8 cellular contexts compared by ENCODE assay signal in genomic region chr2:152036611-152037469, GRCh38.
DNase-seq lines count a peak whose midpoint lies in the region; ATAC-seq, FAIRE-seq and TF ChIP-seq lines count a peak whose summit lies in the region.

No MANE protein-coding gene starts in this region.

- no peaks in the 10 kb centered on the region for H3K9me3 Mint-ChIP-seq in MCF 10A (ENCODE audit: unreplicated experiment)

- POLR2A ChIA-PET in MCF 10A (lab: Yijun Ruan, JAX): interaction anchor here (1.0 to 1.2 kb wide), 2 partner anchors 8 to 138 kb away, joined by 3 to 4 read pairs; partner anchors contain the start of gene STAM2

- H3K9me3 ChIP-seq in keratinocyte (ENCODE audit: control insufficient read depth, low read depth, low read length): no peaks in the 10 kb centered on the region

- no peaks in the 10 kb centered on the region for H3K36me3 ChIP-seq in keratinocyte (ENCODE audit: control insufficient read depth in 2 of 2, extremely low read depth in 1 of 2, insufficient read depth in 2 of 2, low read length in 2 of 2)

- no peak overlapping the region for H3K9ac ChIP-seq in keratinocyte (ENCODE audit: control insufficient read depth, extremely low read depth, insufficient read depth, low read length)

- intact Hi-C loops in MCF 10A (cut with micrococcal nuclease): loop anchor here (1.0 kb wide), 2 partner anchors 138 to 598 kb away; partner anchors contain the start of gene STAM2

- no peaks in the 10 kb centered on the region for H3K36me3 Mint-ChIP-seq in MCF 10A (ENCODE audit: insufficient read depth, unreplicated experiment)

- no peaks in the 10 kb centered on the region for H3K79me2 ChIP-seq in keratinocyte (ENCODE audit: control insufficient read depth, insufficient read depth, low read length)

- H2AFZ ChIP-seq in keratinocyte (ENCODE audit: control insufficient read depth, low read length): no peak overlapping the region

- peak; percentile 5 to 18 (median 6) for DNase-seq in activated CD4-positive, CD25-positive, alpha-beta regulatory T cell (lab: John Stamatoyannopoulos, UW)
- DNase-seq in activated CD4-positive, CD25-positive, alpha-beta regulatory T cell treated with anti-CD3 and anti-CD28 coated beads, Interleukin-2, amount 50 U/mL, for 72 hours: no peak
- DNase-seq in NCI-H1417 treated with DMSO at 0.1 percent for 48 hours (lab: John Stamatoyannopoulos, UW) (peak; percentile 45), T1000 (lab: John Stamatoyannopoulos, UW) (peak; percentile 30), MCF 10A (ENCODE audit: unreplicated experiment) (peak; percentile 76), keratinocyte (ENCODE audit: low read depth, low spot score) (peak; percentile 9)
- peak; percentile 50 for DNase-seq in stimulated activated CD4-positive, alpha-beta T cell treated with anti-CD3 and anti-CD28 coated beads, Interleukin-1b, Interleukin-23, amount 100 ng/mL, for 48 hours

- H3K27me3 ChIP-seq in keratinocyte (ENCODE audit: control insufficient read depth, extremely low read depth, insufficient read depth, low read length): peaks cover 5% of the 10 kb centered on the region

- CTCF ChIA-PET in MCF 10A (lab: Yijun Ruan, JAX): interaction anchor here (0.5 to 4.7 kb wide), 42 partner anchors 9 to 1087 kb away, joined by 3 to 47 read pairs (median 4); partner anchors contain the start of gene STAM2

- H3K27ac Mint-ChIP-seq in MCF 10A (ENCODE audit: low read depth, unreplicated experiment): no peak overlapping the region

- no peaks in the 10 kb centered on the region for H3K4me1 Mint-ChIP-seq in MCF 10A (ENCODE audit: insufficient read depth, unreplicated experiment)

- H3K27ac ChIP-seq in keratinocyte (ENCODE audit: control insufficient read depth, insufficient read depth, low read length): no peak overlapping the region

- TF ChIP-seq CTCF in MCF 10A (IDR thresholded peaks at IDR 0.05; ENCODE audit: unreplicated experiment) (peak; percentile 86), keratinocyte (optimal IDR thresholded peaks at IDR 0.05 in 1 of 3, IDR thresholded peaks at IDR 0.05 in 1 of 3, conservative IDR thresholded peaks at IDR 0.05 in 1 of 3; ENCODE audit: extremely low read depth in 1 of 3, insufficient read depth in 2 of 3, low read length in 3 of 3) (peak; percentile 79 to 86 (median 82))

- H3K4me2 ChIP-seq in keratinocyte (ENCODE audit: control insufficient read depth, extremely low read depth, insufficient read depth, low read depth, low read length): no peak overlapping the region

- peak; percentile 94 for ATAC-seq in HG02759 (IDR thresholded peaks at IDR 0.05; ENCODE audit: unreplicated experiment)

- H3K9me1 ChIP-seq in keratinocyte (ENCODE audit: control insufficient read depth, extremely low read depth, insufficient read depth, low read length): no peaks in the 10 kb centered on the region

- H3K4me1 ChIP-seq in keratinocyte (ENCODE audit: control insufficient read depth, extremely low read depth, insufficient read depth, low read length): no peaks in the 10 kb centered on the region

- H3K27me3 Mint-ChIP-seq in MCF 10A (ENCODE audit: insufficient read depth, unreplicated experiment): no peaks in the 10 kb centered on the region

- peak; percentile 94 for FAIRE-seq in keratinocyte (lab: Jason Lieb, UNC)

- H3K4me3 ChIP-seq in keratinocyte (ENCODE audit: control insufficient read depth in 2 of 3, extremely low read depth in 1 of 3, insufficient read depth in 2 of 3, low read depth in 1 of 3, low read length in 3 of 3): no peak overlapping the region

- no peaks in the 10 kb centered on the region for H4K20me1 ChIP-seq in keratinocyte (ENCODE audit: control insufficient read depth, extremely low read depth, insufficient read depth, low read length)

- no TSS peak for BruUV-seq in MCF 10A (replicated peaks; lab: Mats Ljungman, UMichigan)

- dilution Hi-C loops in keratinocyte (cut with MboI; ENCODE audit: extremely low pct_ligation_motif_present, low sequenced_read_pairs): no loop called here

- H3K4me3 Mint-ChIP-seq in MCF 10A (ENCODE audit: unreplicated experiment): no peak overlapping the region
